Comparison of ENCODE assay signal across 12 cellular contexts in the genomic region with DNA sequence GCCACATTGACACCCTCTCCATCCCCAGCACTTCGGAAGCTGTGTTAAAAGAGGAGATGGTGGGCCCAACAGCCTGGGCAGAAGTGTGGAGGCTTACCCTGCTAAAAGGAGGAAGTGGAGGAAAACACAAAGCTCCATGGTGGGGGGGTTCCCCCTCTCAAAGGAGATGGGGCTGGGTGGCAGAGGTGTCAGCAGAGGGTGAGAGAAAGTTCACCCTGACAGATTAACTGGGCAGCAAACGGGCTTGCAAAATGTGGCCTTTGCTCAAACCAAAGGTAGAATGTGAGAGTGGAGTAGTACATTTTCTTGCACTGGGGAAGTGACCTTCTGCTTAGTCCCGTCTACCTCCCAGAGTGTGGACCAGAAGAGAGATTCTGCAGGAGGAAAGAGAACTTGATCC. TPM values are rescaled to one million over a fixed set of nuclear protein-coding genes. Genes with fewer than 3 reads are reported as not detected.
DNase-seq lines count a peak whose midpoint lies in the region; ATAC-seq and TF ChIP-seq lines count a peak whose summit lies in the region.
"Had no signal": no experiment of that assay in that cellular context is flagged by ENCODE, and none has a peak within 500 bp of the region (broad histone marks: within the 10 kb centered on the region; RNA-seq: fewer than 3 reads in every experiment).

No MANE protein-coding gene starts in this region.

- no peak for DNase-seq in GM23248
- peak in 2 of 3 donors; percentile 73 to 76 for DNase-seq in Peyer's patch
- DNase-seq in natural killer cell treated with Interleukin-12 subunit alpha and Interleukin-12 subunit beta and Interleukin-15 and Interleukin-18, amount 100 ng/mL, for 72 hours (ENCODE audit: low spot score), result peak; percentile 64
- no peak for DNase-seq in mucosa of gallbladder (ENCODE audit: low spot score)
- DNase-seq in SW 1271 (lab: John Stamatoyannopoulos, UW), result no peak
- DNase-seq in caudate nucleus (lab: John Stamatoyannopoulos, UW), result no peak
- DNase-seq: activated effector memory CD4-positive, alpha-beta T cell treated with anti-CD3 and anti-CD28 coated beads, Interleukin-2, amount 50 U/mL, for 16 hours; DMS79; NCI-H1048; NCI-H748 treated with DMSO at 0.1 percent for 48 hours; WERI-Rb-1 had no signal

- in situ Hi-C loops in GM23248 (cut with MboI), result no loop called here

- H3K36me3 ChIP-seq in GM23248 (ENCODE audit: low read depth) (0 out of 2 replicates have a peak, but pooled peaks cover 6% of the 10 kb centered on the region), Peyer's patch (no peaks in the 10 kb centered on the region)
- H3K36me3 ChIP-seq: WERI-Rb-1 had no signal

- 96 to 100% methylated on average over 3 of the region's 3 CpGs for WGBS in GM23248 (ENCODE audit: low coverage in 1 of 2, low lambda C conversion rate in 2 of 2, missing lambda C conversion rate in 2 of 2), 2 experiments

- H2AFZ ChIP-seq in GM23248, result no peak overlapping the region

- H3K4me3 Mint-ChIP-seq in natural killer cell treated with Interleukin-12 subunit alpha and Interleukin-12 subunit beta and Interleukin-15 and Interleukin-18, amount 100 ng/mL, for 72 hours, result no peak overlapping the region

- no peaks in the 10 kb centered on the region for H3K9me3 Mint-ChIP-seq in natural killer cell treated with Interleukin-12 subunit alpha and Interleukin-12 subunit beta and Interleukin-15 and Interleukin-18, amount 100 ng/mL, for 72 hours

- ATAC-seq in GM18868 (IDR thresholded peaks at IDR 0.05; ENCODE audit: unreplicated experiment), result peak; percentile 65
- peak; percentile 76 to 87 for ATAC-seq in natural killer cell treated with Interleukin-12 subunit alpha and Interleukin-12 subunit beta and Interleukin-15 and Interleukin-18, amount 100 ng/mL, for 72 hours

- no peak for TF ChIP-seq CTCF in Peyer's patch (IDR thresholded peaks at IDR 0.05)

- no peak overlapping the region for H3K9ac ChIP-seq in GM23248

- peaks cover 33% of the 10 kb centered on the region for H3F3A ChIP-seq in GM23248 (ENCODE audit: insufficient read depth)

- H3K9me3 ChIP-seq in GM23248 (ENCODE audit: low read depth) (no peaks in the 10 kb centered on the region), Peyer's patch (no peaks in the 10 kb centered on the region)

- TF ChIP-seq POLR2A in Peyer's patch (IDR thresholded peaks at IDR 0.05), result no peak

- peaks cover 93% of the 10 kb centered on the region for H3K79me2 ChIP-seq in GM23248 (ENCODE audit: insufficient read depth)

- no peak overlapping the region for H3K27ac Mint-ChIP-seq in natural killer cell treated with Interleukin-12 subunit alpha and Interleukin-12 subunit beta and Interleukin-15 and Interleukin-18, amount 100 ng/mL, for 72 hours

- no peak overlapping the region for H3K4me2 ChIP-seq in GM23248 (ENCODE audit: unreplicated experiment)

- H3K9me2 ChIP-seq in GM23248 (ENCODE audit: insufficient read depth), result no peaks in the 10 kb centered on the region

- H3K27me3 ChIP-seq in GM23248 (replicated peaks; ENCODE audit: insufficient read depth) (no peaks in the 10 kb centered on the region), Peyer's patch (no peaks in the 10 kb centered on the region)

- no peaks in the 10 kb centered on the region for H4K20me1 ChIP-seq in GM23248 (ENCODE audit: insufficient read depth)

- peaks cover 14 to 15% of the 10 kb centered on the region in 2 donors for H3K4me1 Mint-ChIP-seq in natural killer cell treated with Interleukin-12 subunit alpha and Interleukin-12 subunit beta and Interleukin-15 and Interleukin-18, amount 100 ng/mL, for 72 hours (ENCODE audit: low read depth in 2 of 2)

- peaks cover 0 to 8% of the 10 kb centered on the region in 2 donors for H3K27me3 Mint-ChIP-seq in natural killer cell treated with Interleukin-12 subunit alpha and Interleukin-12 subunit beta and Interleukin-15 and Interleukin-18, amount 100 ng/mL, for 72 hours

- no peaks in the 10 kb centered on the region for H3K36me3 Mint-ChIP-seq in natural killer cell treated with Interleukin-12 subunit alpha and Interleukin-12 subunit beta and Interleukin-15 and Interleukin-18, amount 100 ng/mL, for 72 hours

- H3K4me3 ChIP-seq in GM23248, result no peak overlapping the region
- no peak overlapping the region for H3K4me3 ChIP-seq in Peyer's patch

- H3K4me1 ChIP-seq in GM23248 (ENCODE audit: insufficient read depth), result peaks cover 34% of the 10 kb centered on the region
- peaks cover 0 to 24% (median 4%) of the 10 kb centered on the region in 4 donors for H3K4me1 ChIP-seq in Peyer's patch

- peak overlapping the region; percentile 80; the same call in 1 of the 2 replicates for H3K27ac ChIP-seq in GM23248
- H3K27ac ChIP-seq in Peyer's patch, result peak overlapping the region in 1 of 4 donors; percentile 32
- no peak overlapping the region for H3K27ac ChIP-seq in caudate nucleus (ENCODE audit: low read depth, low read length)
- H3K27ac ChIP-seq: WERI-Rb-1 had no signal

RNA-seq across cellular contexts. Expression of gene MYO1E, which starts 44.7 kb away (rescaled TPM):
- 155 and 224 TPM in 2 replicates for total RNA-seq in GM23248 (2014; rRNA removed; shearing (Covaris generic))
- polyA plus RNA-seq in GM23248 (2016; fragmentation: Nextera tagmentation; extraction: Ambion mirVana), result 190 and 201 TPM in 2 replicates
- total RNA-seq in Peyer's patch (100 to 1,000 TPM; 245 to 380 (median 268) TPM), mucosa of gallbladder (204 TPM)
- 10 to 100 TPM in 1 of 2 donors, 1 to 10 TPM in 1; 3.7 to 20.0 TPM for total RNA-seq in natural killer cell treated with Interleukin-12 subunit alpha and Interleukin-12 subunit beta and Interleukin-15 and Interleukin-18, amount 100 ng/mL, for 72 hours

Comparison
In these comparisons a context has a peak if more than half of its experiments do, and no peak if none do; other contexts are left out.
1. DNase-seq: peak in Peyer's patch (2 of 3) and natural killer cell treated with Interleukin-12 subunit alpha and Interleukin-12 subunit beta and Interleukin-15 and Interleukin-18, amount 100 ng/mL, for 72 hours (single experiment); none in GM23248 (single experiment), mucosa of gallbladder (single experiment), SW 1271 (0 of 2) and caudate nucleus (0 of 61).